ENCODE assay signal across 9 cellular contexts in genomic region chr12:90909069-90909676, GRCh38. TPM values are rescaled to one million over a fixed set of nuclear protein-coding genes. Genes with fewer than 3 reads are reported as not detected.
DNase-seq lines count a peak whose midpoint lies in the region; ATAC-seq and TF ChIP-seq lines count a peak whose summit lies in the region.
"Had no signal": no experiment of that assay in that cellular context is flagged by ENCODE, and none has a peak within 500 bp of the region (broad histone marks: within the 10 kb centered on the region; RNA-seq: fewer than 3 reads in every experiment).

No MANE protein-coding gene starts in this region.

- no peak overlapping the region for H3K4me3 ChIP-seq in thyroid gland (replicated peaks in 1 of 3)

- TF ChIP-seq POLR2A in thyroid gland (IDR thresholded peaks at IDR 0.05): no peak

- TF ChIP-seq CTCF in thyroid gland (IDR thresholded peaks at IDR 0.05): peak in 5 of 6 experiments; percentile 16 to 66 (median 36)

- 39 to 42% methylated on average over 7 of the region's 7 CpGs for WGBS in thyroid gland, 2 donors

- H3K9me3 ChIP-seq in thyroid gland: no peaks in the 10 kb centered on the region

- ATAC-seq in GM21360 (IDR thresholded peaks at IDR 0.05; ENCODE audit: unreplicated experiment): no peak

- no peaks in the 10 kb centered on the region for H3K4me1 ChIP-seq in thyroid gland

- in situ Hi-C loops in G401 (cut with HindIII; ENCODE audit: low sequenced_read_pairs): no loop called here

- H3K27me3 ChIP-seq in thyroid gland: no peaks in the 10 kb centered on the region

- H3K27ac ChIP-seq in thyroid gland: no peak overlapping the region

- no peaks in the 10 kb centered on the region for H3K36me3 ChIP-seq in thyroid gland

- peak; percentile 43 for DNase-seq in G401 (ENCODE audit: low spot score)
- peak; percentile 34 to 60 for DNase-seq in Kasumi-1 (lab: John Stamatoyannopoulos, UW)
- peak; percentile 37 for DNase-seq in SW480 (ENCODE audit: low spot score)
- DNase-seq in head of caudate nucleus: peak in 24 of 42 donors; percentile 4 to 58 (median 21)
- DNase-seq in thyroid gland: peak; percentile 1 to 3
- no peak for DNase-seq in stimulated activated CD8-positive, alpha-beta memory T cell treated with anti-CD3 and anti-CD28 coated beads, Interleukin-4, amount 100 ng/mL, for 48 hours
- DNase-seq in occipital lobe (lab: John Stamatoyannopoulos, UW): no peak

- intact Hi-C loops in head of caudate nucleus (cut with DNase I) (no loop called here), thyroid gland (cut with DNase I) (no loop called here)

RNA-seq across cellular contexts. Expression of gene CCER1, which starts 45.8 kb away (rescaled TPM):
- not detected in 2 replicates for total RNA-seq in G401 (2014; rRNA removed; shearing (Covaris generic))
- total RNA-seq in thyroid gland: under 1 TPM in 1 of 4 donors, not detected in 3; 0.27 TPM
- total RNA-seq in occipital lobe: not detected
- total RNA-seq: T-helper 1 cell treated with Interleukin-12 subunit alpha and Interleukin-12 subunit beta and Interleukin-4 antibody, amounts not matched to agents 30 ng/mL and 1 ng/mL, for 36 hours had no signal

Comparison
In these comparisons a context has a peak if more than half of its experiments do, and no peak if none do; other contexts are left out.
1. DNase-seq: peak in G401 (single experiment), Kasumi-1 (2 of 2), SW480 (single experiment), head of caudate nucleus (24 of 42) and thyroid gland (2 of 2); none in stimulated activated CD8-positive, alpha-beta memory T cell treated with anti-CD3 and anti-CD28 coated beads, Interleukin-4, amount 100 ng/mL, for 48 hours (single experiment) and occipital lobe (single experiment).